In genomic region chr4:575281-576141, GRCh38 we compare ENCODE assay signal across 1 cellular context.
TF ChIP-seq lines count a peak whose summit lies in the region.

No MANE protein-coding gene starts in this region.

TF ChIP-seq in WTC11, 78 proteins besides CTCF, POLR2A, EP300 and RAD21 (continued from another document):
- no peak for TF ChIP-seq ZNF425 (CRISPR knock-in tag; conservative IDR thresholded peaks at IDR 0.05)
- TF ChIP-seq, protein P1, sequence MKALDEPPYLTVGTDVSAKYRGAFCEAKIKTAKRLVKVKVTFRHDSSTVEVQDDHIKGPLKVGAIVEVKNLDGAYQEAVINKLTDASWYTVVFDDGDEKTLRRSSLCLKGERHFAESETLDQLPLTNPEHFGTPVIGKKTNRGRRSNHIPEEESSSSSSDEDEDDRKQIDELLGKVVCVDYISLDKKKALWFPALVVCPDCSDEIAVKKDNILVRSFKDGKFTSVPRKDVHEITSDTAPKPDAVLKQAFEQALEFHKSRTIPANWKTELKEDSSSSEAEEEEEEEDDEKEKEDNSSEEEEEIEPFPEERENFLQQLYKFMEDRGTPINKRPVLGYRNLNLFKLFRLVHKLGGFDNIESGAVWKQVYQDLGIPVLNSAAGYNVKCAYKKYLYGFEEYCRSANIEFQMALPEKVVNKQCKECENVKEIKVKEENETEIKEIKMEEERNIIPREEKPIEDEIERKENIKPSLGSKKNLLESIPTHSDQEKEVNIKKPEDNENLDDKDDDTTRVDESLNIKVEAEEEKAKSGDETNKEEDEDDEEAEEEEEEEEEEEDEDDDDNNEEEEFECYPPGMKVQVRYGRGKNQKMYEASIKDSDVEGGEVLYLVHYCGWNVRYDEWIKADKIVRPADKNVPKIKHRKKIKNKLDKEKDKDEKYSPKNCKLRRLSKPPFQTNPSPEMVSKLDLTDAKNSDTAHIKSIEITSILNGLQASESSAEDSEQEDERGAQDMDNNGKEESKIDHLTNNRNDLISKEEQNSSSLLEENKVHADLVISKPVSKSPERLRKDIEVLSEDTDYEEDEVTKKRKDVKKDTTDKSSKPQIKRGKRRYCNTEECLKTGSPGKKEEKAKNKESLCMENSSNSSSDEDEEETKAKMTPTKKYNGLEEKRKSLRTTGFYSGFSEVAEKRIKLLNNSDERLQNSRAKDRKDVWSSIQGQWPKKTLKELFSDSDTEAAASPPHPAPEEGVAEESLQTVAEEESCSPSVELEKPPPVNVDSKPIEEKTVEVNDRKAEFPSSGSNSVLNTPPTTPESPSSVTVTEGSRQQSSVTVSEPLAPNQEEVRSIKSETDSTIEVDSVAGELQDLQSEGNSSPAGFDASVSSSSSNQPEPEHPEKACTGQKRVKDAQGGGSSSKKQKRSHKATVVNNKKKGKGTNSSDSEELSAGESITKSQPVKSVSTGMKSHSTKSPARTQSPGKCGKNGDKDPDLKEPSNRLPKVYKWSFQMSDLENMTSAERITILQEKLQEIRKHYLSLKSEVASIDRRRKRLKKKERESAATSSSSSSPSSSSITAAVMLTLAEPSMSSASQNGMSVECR (CRISPR knock-in tag; IDR thresholded peaks at IDR 0.05; ENCODE audit: borderline replicate concordance), result peak; percentile 93
- TF ChIP-seq TCF7 (CRISPR knock-in tag; IDR thresholded peaks at IDR 0.05; ENCODE audit: low read depth), result peak; percentile 68; the same call in 1 of the 2 replicates
- TF ChIP-seq, protein P2, sequence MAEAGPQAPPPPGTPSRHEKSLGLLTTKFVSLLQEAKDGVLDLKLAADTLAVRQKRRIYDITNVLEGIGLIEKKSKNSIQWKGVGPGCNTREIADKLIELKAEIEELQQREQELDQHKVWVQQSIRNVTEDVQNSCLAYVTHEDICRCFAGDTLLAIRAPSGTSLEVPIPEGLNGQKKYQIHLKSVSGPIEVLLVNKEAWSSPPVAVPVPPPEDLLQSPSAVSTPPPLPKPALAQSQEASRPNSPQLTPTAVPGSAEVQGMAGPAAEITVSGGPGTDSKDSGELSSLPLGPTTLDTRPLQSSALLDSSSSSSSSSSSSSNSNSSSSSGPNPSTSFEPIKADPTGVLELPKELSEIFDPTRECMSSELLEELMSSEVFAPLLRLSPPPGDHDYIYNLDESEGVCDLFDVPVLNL (CRISPR knock-in tag; IDR thresholded peaks at IDR 0.05; ENCODE audit: borderline replicate concordance, low read depth), result peak; percentile 36; the same call in 1 of the 2 replicates
- peak; percentile 80; the same call in 1 of the 2 replicates for TF ChIP-seq TEAD1 (CRISPR knock-in tag; IDR thresholded peaks at IDR 0.05)
